24 cellular contexts compared by ENCODE assay signal in genomic region chr10:70723771-70724170, GRCh38. TPM values are rescaled to one million over a fixed set of nuclear protein-coding genes. Genes with fewer than 3 reads are reported as not detected.
"Had no signal": no experiment of that assay in that cellular context is flagged by ENCODE, and none has a peak within 500 bp of the region (broad histone marks: within the 10 kb centered on the region; RNA-seq: fewer than 3 reads in every experiment).

No MANE protein-coding gene starts in this region.

- H3K27me3 ChIP-seq: left lung, ovary, right atrium auricular region, stomach, testis, thyroid gland, uterus had no signal

- H3K9me3 ChIP-seq: left lung, lower lobe of right lung, ovary, right atrium auricular region, stomach, testis, thyroid gland, uterus had no signal

- H3K36me3 ChIP-seq: left lung, lower lobe of right lung, ovary, right atrium auricular region, stomach, thyroid gland, uterus had no signal

- FAIRE-seq: kidney had no signal

- DNase-seq: hippocampal formation; kidney; left colon; left lung; lower lobe of right lung; mammary epithelial cell; mesenchymal stem cell; naive B cell; natural killer cell; nephron progenitor cell; ovary; stimulated activated CD4-positive, alpha-beta T cell treated with anti-CD3 and anti-CD28 coated beads, Interleukin-12 subunit alpha, Interleukin-12 subunit beta, amount 100 ng/mL, for 4 hours; stimulated activated CD4-positive, alpha-beta T cell treated with anti-CD3 and anti-CD28 coated beads, Interleukin-15, amount 100 ng/mL, for 24 hours; stimulated activated CD4-positive, alpha-beta T cell treated with anti-CD3 and anti-CD28 coated beads, Interleukin-2, amount 100 ng/mL, for 24 hours; stimulated activated CD4-positive, alpha-beta T cell treated with anti-CD3 and anti-CD28 coated beads, Interleukin-4, amount 100 ng/mL, for 1 hour; stimulated activated naive B cell treated with anti-CD40 and anti-IgM and Interleukin-4, amounts not matched to agents 10 μg/mL and 1 μg/mL and 100 μg/mL, for 72 hours; stimulated activated naive CD8-positive, alpha-beta T cell treated with anti-CD3 and anti-CD28 coated beads, Interleukin-15, Interleukin-2, amounts not matched to agents 100 U/mL and 50 U/mL, for 24 hours; stomach; testis; thyroid gland; uterus had no signal

- H3K4me1 ChIP-seq: left lung, lower lobe of right lung, right atrium auricular region, stomach, testis, thyroid gland, uterus had no signal

- H3K27ac ChIP-seq: left lung, lower lobe of right lung, ovary, right atrium auricular region, skin epidermis, stomach, testis, thyroid gland, uterus had no signal

- H3K4me3 ChIP-seq: left lung, lower lobe of right lung, ovary, right atrium auricular region, skin epidermis, stomach, testis, thyroid gland, uterus had no signal

- ATAC-seq: left colon; left lung; lower lobe of right lung; natural killer cell; stimulated activated naive B cell treated with anti-CD40 and anti-IgM and Interleukin-4, amounts not matched to agents 10 μg/mL and 1 μg/mL and 100 μg/mL, for 72 hours; stimulated activated naive CD8-positive, alpha-beta T cell treated with anti-CD3 and anti-CD28 coated beads, Interleukin-15, Interleukin-2, amounts not matched to agents 100 U/mL and 50 U/mL, for 24 hours had no signal

RNA-seq across cellular contexts. Expression of gene ADAMTS14, which starts 51.5 kb away (rescaled TPM):
- total RNA-seq: mononuclear cell, right atrium auricular region, thyroid gland had no signal
